23 cellular contexts compared by ENCODE assay signal in the genomic region with DNA sequence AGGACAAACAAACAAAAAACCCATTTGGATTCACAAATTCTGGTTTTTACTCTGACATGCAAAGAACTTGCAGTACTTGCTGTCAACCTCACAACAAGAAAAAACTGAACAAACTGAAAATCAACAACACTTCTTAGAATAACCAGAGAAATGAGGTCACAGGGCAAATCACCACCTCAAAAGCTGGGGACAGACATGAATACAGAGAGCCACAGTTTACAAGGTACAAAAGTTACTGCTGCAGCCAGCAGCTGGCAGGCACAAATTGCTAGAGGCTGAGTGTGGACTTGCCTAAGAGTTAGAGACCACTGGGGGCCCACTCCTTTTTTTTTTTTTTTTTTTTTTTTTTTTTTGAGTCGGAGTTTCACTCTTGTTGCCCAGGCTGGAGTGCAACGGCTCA. TPM values are rescaled to one million over a fixed set of nuclear protein-coding genes. Genes with fewer than 3 reads are reported as not detected.
DNase-seq lines count a peak whose midpoint lies in the region; ATAC-seq, FAIRE-seq and TF ChIP-seq lines count a peak whose summit lies in the region.
"Had no signal": no experiment of that assay in that cellular context is flagged by ENCODE, and none has a peak within 500 bp of the region (broad histone marks: within the 10 kb centered on the region; RNA-seq: fewer than 3 reads in every experiment).

No MANE protein-coding gene starts in this region.

- H3K4me3 ChIP-seq in GM23338, result no peak overlapping the region
- H3K4me3 ChIP-seq in K562, result no peak overlapping the region
- H3K4me3 ChIP-seq in lower lobe of right lung, result no peak overlapping the region
- H3K4me3 ChIP-seq: BLaER1 treated with 17β-estradiol and CSF1 and Interleukin-3, amounts not matched to agents 10 nM and 100 nM had no signal

- no peaks in the 10 kb centered on the region for H3K9me1 ChIP-seq in K562 (ENCODE audit: control insufficient read depth, insufficient read depth, low read length)

- no peak overlapping the region for H3K9ac ChIP-seq in K562 (ENCODE audit: insufficient read depth in 1 of 2, low read depth in 2 of 2, low read length in 2 of 2)
- H3K9ac ChIP-seq: BLaER1 treated with 17β-estradiol and CSF1 and Interleukin-3, amounts not matched to agents 10 nM and 100 nM had no signal

- DNase-seq in activated CD4-positive, alpha-beta memory T cell treated with anti-CD3 and anti-CD28 coated beads, Interleukin-2, amount 10 ng/mL, durations not matched to agents 7 days and 5 days, result peak; percentile 46
- DNase-seq in activated CD4-positive, alpha-beta memory T cell treated with anti-CD3 and anti-CD28 coated beads for 36 hours, result no peak
- DNase-seq in GM23338 (ENCODE audit: low spot score), result no peak
- no peak for DNase-seq in K562 (ENCODE audit: extremely low read depth in 1 of 4, low spot score in 3 of 4)
- DNase-seq in lower lobe of right lung, result no peak
- DNase-seq in activated effector memory CD4-positive, alpha-beta T cell treated with Interleukin-2 at 50 U/mL for 16 hours, result no peak
- DNase-seq in WTC11 (ENCODE audit: low spot score), result no peak
- DNase-seq: DMS 273 treated with DMSO at 0.1 percent for 48 hours, GF-D8, GOT3, KBM-7, MV-4-11, NCI-H1417 treated with DMSO at 0.1 percent for 48 hours, NCI-H2029, NCI-H2171, NCI-H446 treated with DMSO at 0.1 percent for 48 hours, NCI-H748 treated with DMSO at 0.1 percent for 48 hours, RPMI8226 had no signal

- H3K4me1 Mint-ChIP-seq in activated CD4-positive, alpha-beta memory T cell treated with anti-CD3 and anti-CD28 coated beads, Interleukin-2, amount 10 ng/mL, durations not matched to agents 7 days and 5 days, result peaks cover 20% of the 10 kb centered on the region
- peaks cover 8% of the 10 kb centered on the region for H3K4me1 Mint-ChIP-seq in activated CD4-positive, alpha-beta memory T cell treated with anti-CD3 and anti-CD28 coated beads for 36 hours (ENCODE audit: low read depth)
- H3K4me1 Mint-ChIP-seq in GM23338 (peaks cover 12% of the 10 kb centered on the region), WTC11 (peaks cover 11% of the 10 kb centered on the region)

- TF ChIP-seq EP300 in K562 (IDR thresholded peaks at IDR 0.05; ENCODE audit: low read length), result no peak

- BruUV-seq in K562 (replicated peaks; lab: Mats Ljungman, UMichigan), result no TSS peak

- H3K27me3 Mint-ChIP-seq in activated CD4-positive, alpha-beta memory T cell treated with anti-CD3 and anti-CD28 coated beads, Interleukin-2, amount 10 ng/mL, durations not matched to agents 7 days and 5 days, result peaks cover 29% of the 10 kb centered on the region
- H3K27me3 Mint-ChIP-seq in activated CD4-positive, alpha-beta memory T cell treated with anti-CD3 and anti-CD28 coated beads for 36 hours, result peaks cover 8% of the 10 kb centered on the region
- H3K27me3 Mint-ChIP-seq in GM23338 (ENCODE audit: insufficient read depth, low read depth, poor library complexity) (no peaks in the 10 kb centered on the region), WTC11 (ENCODE audit: low read depth) (no peaks in the 10 kb centered on the region; the same call in 1 of the 2 replicates)

- TF ChIP-seq RAD21 in K562 (CRISPR knock-in tag; conservative IDR thresholded peaks at IDR 0.05 in 1 of 2, IDR thresholded peaks at IDR 0.05 in 1 of 2), result no peak

- 0% methylated on average over 1 of the region's 2 CpGs for WGBS in K562 (ENCODE audit: insufficient coverage, low coverage, missing lambda C conversion rate)

- TF ChIP-seq CTCF in GM23338 (conservative IDR thresholded peaks at IDR 0.05; ENCODE audit: low read depth in 2 of 2), result no peak
- no peak for TF ChIP-seq CTCF in K562 (IDR thresholded peaks at IDR 0.05 in 2 of 3, conservative IDR thresholded peaks at IDR 0.05 in 1 of 3; ENCODE audit: insufficient read depth in 2 of 3, low read depth in 1 of 3, low read length in 3 of 3)
- no peak for TF ChIP-seq CTCF in lower lobe of right lung (IDR thresholded peaks at IDR 0.05)
- TF ChIP-seq CTCF in WTC11 (IDR thresholded peaks at IDR 0.05), result no peak

- peaks cover 40% of the 10 kb centered on the region for H3K9me3 Mint-ChIP-seq in activated CD4-positive, alpha-beta memory T cell treated with anti-CD3 and anti-CD28 coated beads, Interleukin-2, amount 10 ng/mL, durations not matched to agents 7 days and 5 days
- peaks cover 26% of the 10 kb centered on the region for H3K9me3 Mint-ChIP-seq in activated CD4-positive, alpha-beta memory T cell treated with anti-CD3 and anti-CD28 coated beads for 36 hours
- H3K9me3 Mint-ChIP-seq in GM23338 (peaks cover 33% of the 10 kb centered on the region), WTC11 (peaks cover 40% of the 10 kb centered on the region)

- no peak for FAIRE-seq in K562 (lab: Jason Lieb, UNC)
- FAIRE-seq: GM12891, GM18507 had no signal

- H3K27ac ChIP-seq in GM23338 (ENCODE audit: low read depth) (no peak overlapping the region), K562 (ENCODE audit: extremely low read depth, low read depth, low read length) (no peak overlapping the region), lower lobe of right lung (peak overlapping the region; percentile 37)
- H3K27ac ChIP-seq: BLaER1 treated with 17β-estradiol and CSF1 and Interleukin-3, amounts not matched to agents 10 nM and 100 nM had no signal

- CTCF ChIA-PET in activated CD4-positive, alpha-beta memory T cell treated with anti-CD3 and anti-CD28 coated beads, Interleukin-2, amount 10 ng/mL, durations not matched to agents 7 days and 5 days (lab: Charles Lee), result interaction anchor here (1.0 to 2.1 kb wide), 2 partner anchors 12 to 15 kb away, joined by 4 to 6 read pairs; partner anchors contain the start of gene RNF32
- CTCF ChIA-PET in activated CD4-positive, alpha-beta memory T cell treated with anti-CD3 and anti-CD28 coated beads for 36 hours (lab: Charles Lee), result no interaction called here
- CTCF ChIA-PET in K562 (lab: Yijun Ruan, JAX; ENCODE audit: low intra/inter-chr PET ratio), result no interaction called here
- CTCF ChIA-PET in WTC11 (lab: Charles Lee), result interaction anchor here (0.6 to 1.2 kb wide), 3 partner anchors 34 to 158 kb away, joined by 3 to 6 read pairs (median 4); no protein-coding TSS in a partner anchor

- H3K36me3 ChIP-seq in GM23338 (ENCODE audit: insufficient read depth) (0 out of 2 replicates have a peak, but pooled peaks cover 7% of the 10 kb centered on the region), K562 (ENCODE audit: control insufficient read depth, insufficient read depth, low read length) (no peaks in the 10 kb centered on the region), lower lobe of right lung (no peaks in the 10 kb centered on the region)

- H3K4me1 ChIP-seq in GM23338 (ENCODE audit: insufficient read depth) (peaks cover 1% of the 10 kb centered on the region; the same call in 1 of the 2 replicates), K562 (replicated peaks in 1 of 2; ENCODE audit: control insufficient read depth in 2 of 2, insufficient read depth in 2 of 2, low read length in 2 of 2) (no peaks in the 10 kb centered on the region), lower lobe of right lung (no peaks in the 10 kb centered on the region)
- H3K4me1 ChIP-seq: BLaER1 treated with 17β-estradiol and CSF1 and Interleukin-3, amounts not matched to agents 10 nM and 100 nM had no signal

- H3K27me3 ChIP-seq in GM23338 (ENCODE audit: insufficient read depth), result no peaks in the 10 kb centered on the region
- H3K27me3 ChIP-seq in K562 (ENCODE audit: control insufficient read depth in 2 of 2, insufficient read depth in 2 of 2, low read length in 2 of 2), result no peaks in the 10 kb centered on the region
- no peaks in the 10 kb centered on the region for H3K27me3 ChIP-seq in lower lobe of right lung (ENCODE audit: low read depth)
- H3K27me3 ChIP-seq: BLaER1 treated with 17β-estradiol and CSF1 and Interleukin-3, amounts not matched to agents 10 nM and 100 nM had no signal

- no peaks in the 10 kb centered on the region; the same call in 1 of the 2 replicates for H4K20me1 ChIP-seq in GM23338 (replicated peaks; ENCODE audit: insufficient read depth)
- H4K20me1 ChIP-seq in K562 (replicated peaks; ENCODE audit: control insufficient read depth, insufficient read depth, low read length), result no peaks in the 10 kb centered on the region
- H4K20me1 ChIP-seq: BLaER1 treated with 17β-estradiol and CSF1 and Interleukin-3, amounts not matched to agents 10 nM and 100 nM had no signal

- ATAC-seq in GM23338 (peak; percentile 29; the same call in 1 of the 3 replicates), K562 (peak; percentile 51), lower lobe of right lung (no peak), HG03175 (IDR thresholded peaks at IDR 0.05; ENCODE audit: unreplicated experiment) (no peak), WTC11 (no peak)

- H3K4me3 Mint-ChIP-seq in activated CD4-positive, alpha-beta memory T cell treated with anti-CD3 and anti-CD28 coated beads, Interleukin-2, amount 10 ng/mL, durations not matched to agents 7 days and 5 days, result peak overlapping the region; percentile 22
- no peak overlapping the region for H3K4me3 Mint-ChIP-seq in activated CD4-positive, alpha-beta memory T cell treated with anti-CD3 and anti-CD28 coated beads for 36 hours
- H3K4me3 Mint-ChIP-seq in GM23338 (no peak overlapping the region), WTC11 (no peak overlapping the region)

- H3K79me2 ChIP-seq in GM23338 (replicated peaks; ENCODE audit: insufficient read depth) (no peaks in the 10 kb centered on the region), K562 (ENCODE audit: control insufficient read depth, insufficient read depth, low read length) (no peaks in the 10 kb centered on the region)

- H3K9me2 ChIP-seq in GM23338 (ENCODE audit: insufficient read depth), result peaks cover 5% of the 10 kb centered on the region; the same call in 1 of the 2 replicates

- TF ChIP-seq POLR2A in K562 (conservative IDR thresholded peaks at IDR 0.05), result no peak

- H2AFZ ChIP-seq in GM23338 (no peak overlapping the region), K562 (ENCODE audit: low read depth, low read length) (no peak overlapping the region)

- H3F3A ChIP-seq in GM23338 (replicated peaks; ENCODE audit: low read depth), result no peaks in the 10 kb centered on the region

- intact Hi-C loops in activated CD4-positive, alpha-beta memory T cell treated with anti-CD3 and anti-CD28 coated beads for 36 hours (cut with micrococcal nuclease), result no loop called here
- intact Hi-C loops in K562 (cut with micrococcal nuclease) (no loop called here), lower lobe of right lung (cut with DNase I) (no loop called here)

- H3K27ac Mint-ChIP-seq in activated CD4-positive, alpha-beta memory T cell treated with anti-CD3 and anti-CD28 coated beads, Interleukin-2, amount 10 ng/mL, durations not matched to agents 7 days and 5 days, result peak overlapping the region; percentile 72
- H3K27ac Mint-ChIP-seq in activated CD4-positive, alpha-beta memory T cell treated with anti-CD3 and anti-CD28 coated beads for 36 hours, result no peak overlapping the region
- H3K27ac Mint-ChIP-seq in GM23338 (no peak overlapping the region), WTC11 (no peak overlapping the region)

- H3K36me3 Mint-ChIP-seq in activated CD4-positive, alpha-beta memory T cell treated with anti-CD3 and anti-CD28 coated beads, Interleukin-2, amount 10 ng/mL, durations not matched to agents 7 days and 5 days (ENCODE audit: low read depth), result peaks cover 35% of the 10 kb centered on the region
- no peaks in the 10 kb centered on the region for H3K36me3 Mint-ChIP-seq in activated CD4-positive, alpha-beta memory T cell treated with anti-CD3 and anti-CD28 coated beads for 36 hours
- H3K36me3 Mint-ChIP-seq in GM23338 (ENCODE audit: low read depth) (peaks cover 25% of the 10 kb centered on the region), WTC11 (peaks cover 31% of the 10 kb centered on the region)

- H3K4me2 ChIP-seq in GM23338, result no peak overlapping the region
- no peak overlapping the region for H3K4me2 ChIP-seq in K562 (ENCODE audit: insufficient read depth, low read length)
- H3K4me2 ChIP-seq: BLaER1 treated with 17β-estradiol and CSF1 and Interleukin-3, amounts not matched to agents 10 nM and 100 nM had no signal

- H3K9me3 ChIP-seq in K562 (replicated peaks; ENCODE audit: control insufficient read depth, insufficient read depth, low read depth, low read length) (peaks cover 7% of the 10 kb centered on the region; the same call in 1 of the 2 replicates), lower lobe of right lung (peaks cover 12% of the 10 kb centered on the region)

- in situ Hi-C loops in K562 (cut with MboI), result no loop called here

- POLR2A ChIA-PET in activated CD4-positive, alpha-beta memory T cell treated with anti-CD3 and anti-CD28 coated beads, Interleukin-2, amount 10 ng/mL, durations not matched to agents 7 days and 5 days (lab: Charles Lee), result interaction anchor here (0.8 to 2.0 kb wide), 5 partner anchors 9 to 16 kb away, joined by 3 to 14 read pairs (median 7); partner anchors contain the start of gene RNF32
- POLR2A ChIA-PET in activated CD4-positive, alpha-beta memory T cell treated with anti-CD3 and anti-CD28 coated beads for 36 hours (lab: Charles Lee), result no interaction called here
- POLR2A ChIA-PET in K562 (lab: Yijun Ruan, JAX), result interaction anchor here (1.3 kb wide), 1 partner anchor 16 kb away, joined by 4 read pairs; no protein-coding TSS in a partner anchor
- POLR2A ChIA-PET in WTC11 (lab: Charles Lee), result no interaction called here

RNA-seq across cellular contexts. Expression of gene RNF32, which starts 15.0 kb away (rescaled TPM):
- 1 to 10 TPM; 3.4 to 4.1 TPM for total RNA-seq in activated CD4-positive, alpha-beta memory T cell treated with anti-CD3 and anti-CD28 coated beads, Interleukin-2, amount 10 ng/mL, durations not matched to agents 7 days and 5 days
- total RNA-seq in activated CD4-positive, alpha-beta memory T cell treated with anti-CD3 and anti-CD28 coated beads for 36 hours, result 1 to 10 TPM; 1.4 to 2.6 TPM
- 0.56 TPM in 1 of 2 replicates, not detected in the other for total RNA-seq in GM23338 (2014; rRNA removed; shearing (Covaris generic))
- 2.0 and 2.2 TPM in 2 replicates for polyA plus RNA-seq in GM23338 (2016; fragmentation: Nextera tagmentation; extraction: Ambion mirVana)
- 1.6 and 7.1 TPM in 2 replicates for total RNA-seq in K562 (2011; cell fraction: chromatin; rRNA removed; ENCODE audit: low replicate concordance)
- total RNA-seq in K562 (2011; cell fraction: nucleolus; rRNA removed), result 1.3 and 1.8 TPM in 2 replicates
- total RNA-seq in K562 (2011; cell fraction: nucleoplasm; rRNA removed), result 2.5 and 5.6 TPM in 2 replicates
- 2.6 and 4.1 TPM in 2 replicates for total RNA-seq in K562 (2014; rRNA removed)
- total RNA-seq in K562 (2014; rRNA removed; fragmentation: Illumina TruSeq; extraction: Trizol), result 4.7 and 5.9 TPM in 2 replicates
- 4.1 and 4.3 TPM in 2 replicates for total RNA-seq in K562 (2015; rRNA removed; fragmentation: Illumina TruSeq; extraction: Trizol)
- total RNA-seq in K562 (2021), result 3.9 and 4.6 TPM in 2 replicates
- 3.7 and 5.7 TPM in 2 replicates for polyA plus RNA-seq in K562 (2011; rRNA removed)
- 1.5 and 1.9 TPM in 2 replicates for polyA plus RNA-seq in K562 (2011; cell fraction: cytosol; rRNA removed)
- polyA plus RNA-seq in K562 (2011; cell fraction: nucleus; rRNA removed), result 4.2 and 6.4 TPM in 2 replicates
- 6.1 and 10.5 TPM in 2 replicates for polyA plus RNA-seq in K562 (2012)
- 5.2 and 7.0 TPM in 2 replicates for polyA plus RNA-seq in K562 (2014; fragmentation: Illumina TruSeq; extraction: Trizol)
- 1 to 10 TPM; 3.2 to 3.7 TPM for polyA plus RNA-seq in K562 (2014; fragmentation: Nextera tagmentation; extraction: Ambion mirVana)
- 5.2 and 5.3 TPM in 2 replicates for polyA plus RNA-seq in K562 (2014; rRNA removed)
- polyA minus RNA-seq in K562 (2011; rRNA and poly(A)+ RNA removed), result 1.8 and 2.7 TPM in 2 replicates
- 1.0 TPM in 1 of 2 replicates, not detected in the other for polyA minus RNA-seq in K562 (2011; cell fraction: cytosol; rRNA and poly(A)+ RNA removed)
- 1.8 and 2.4 TPM in 2 replicates for polyA minus RNA-seq in K562 (2011; cell fraction: nucleus; rRNA and poly(A)+ RNA removed)
- 3.0 TPM for total RNA-seq in lower lobe of right lung
- total RNA-seq in WTC11 (2021), result 0.55 to 1.3 TPM (median 0.61 TPM) in 3 replicates
- total RNA-seq: A172 had no signal

Comparison
In these comparisons a context has a peak if more than half of its experiments do, and no peak if none do; other contexts are left out.
1. CTCF ChIA-PET loops: an anchor here in activated CD4-positive, alpha-beta memory T cell treated with anti-CD3 and anti-CD28 coated beads, Interleukin-2, amount 10 ng/mL, durations not matched to agents 7 days and 5 days (1.0 to 2.1 kb wide) and WTC11 (0.6 to 1.2 kb wide); none called in activated CD4-positive, alpha-beta memory T cell treated with anti-CD3 and anti-CD28 coated beads for 36 hours and K562.
2. POLR2A ChIA-PET loops: an anchor here in activated CD4-positive, alpha-beta memory T cell treated with anti-CD3 and anti-CD28 coated beads, Interleukin-2, amount 10 ng/mL, durations not matched to agents 7 days and 5 days (0.8 to 2.0 kb wide) and K562 (1.3 kb wide); none called in activated CD4-positive, alpha-beta memory T cell treated with anti-CD3 and anti-CD28 coated beads for 36 hours and WTC11.
3. ATAC-seq: peak in GM23338 (single experiment) and K562 (single experiment); none in lower lobe of right lung (0 of 2), HG03175 (single experiment) and WTC11 (single experiment).